1 cellular context compared by ENCODE assay signal in genomic region chr9:607417-607816, GRCh38.
TF ChIP-seq lines count a peak whose summit lies in the region.

No MANE protein-coding gene starts in this region.

TF ChIP-seq in GM23338, 12 proteins besides CTCF, POLR2A, EP300 and RAD21 (continued from another document):
- no peak for TF ChIP-seq ZNF462 (CRISPR knock-in tag; IDR thresholded peaks at IDR 0.05)
- no peak for TF ChIP-seq ETS1 (IDR thresholded peaks at IDR 0.05)
